ENCODE assay signal across 2 cellular contexts in genomic region chr20:63895202-63895885, GRCh38.
TF ChIP-seq lines count a peak whose summit lies in the region.

No MANE protein-coding gene starts in this region.

TF ChIP-seq in IMR-90, 13 proteins besides CTCF, POLR2A, EP300 and RAD21 (continued from another document):
- TF ChIP-seq USF2 (IDR thresholded peaks at IDR 0.05; ENCODE audit: low read depth, low read length) = no peak
- no peak for TF ChIP-seq ELK1 (IDR thresholded peaks at IDR 0.05; ENCODE audit: borderline replicate concordance, low read depth, low read length)
- no peak for TF ChIP-seq CHD1 (IDR thresholded peaks at IDR 0.05; ENCODE audit: low read depth, low read length)
- no peak for TF ChIP-seq MXI1 (IDR thresholded peaks at IDR 0.05; ENCODE audit: borderline replicate concordance, low read depth, low read length)
- TF ChIP-seq RFX5 (IDR thresholded peaks at IDR 0.05; ENCODE audit: low read depth, low read length) = no peak
- no peak for TF ChIP-seq NFE2L2 (IDR thresholded peaks at IDR 0.05; ENCODE audit: low read depth, low read length)
- no peak for TF ChIP-seq FOS (IDR thresholded peaks at IDR 0.05; ENCODE audit: low read depth, low read length)
- TF ChIP-seq BHLHE40 (IDR thresholded peaks at IDR 0.05; ENCODE audit: low read depth, low read length) = no peak
- no peak for TF ChIP-seq MAFK (IDR thresholded peaks at IDR 0.05; ENCODE audit: low read depth, low read length)

TF ChIP-seq in neural cell, 6 proteins besides CTCF, POLR2A, EP300 and RAD21 (continued from another document):
- no peak for TF ChIP-seq REST (IDR thresholded peaks at IDR 0.05; ENCODE audit: borderline replicate concordance)
